ENCODE assay signal across 31 cellular contexts in the genomic region with DNA sequence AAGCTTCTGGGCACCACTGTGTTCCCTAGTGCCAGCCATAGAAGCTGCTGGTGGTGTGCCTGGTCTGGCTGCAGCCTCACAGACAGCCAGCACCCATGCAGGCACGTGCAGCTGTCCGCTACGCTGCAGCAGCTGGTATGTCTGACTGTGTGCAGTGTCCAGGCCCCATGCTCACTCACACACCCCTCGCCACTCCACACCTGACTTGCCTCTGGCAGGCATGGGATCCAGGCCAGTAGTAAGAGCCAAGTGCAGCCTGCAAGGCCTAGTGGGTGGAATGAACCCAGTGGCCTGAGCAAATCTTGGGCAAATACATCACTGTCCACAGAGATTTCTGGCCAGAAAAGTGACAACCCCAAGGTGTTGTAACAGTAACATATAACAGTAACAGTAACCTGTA.
"Had no signal": no experiment of that assay in that cellular context is flagged by ENCODE, and none has a peak within 500 bp of the region (broad histone marks: within the 10 kb centered on the region; RNA-seq: fewer than 3 reads in every experiment).

No MANE protein-coding gene starts in this region.

- H3K9me3 Mint-ChIP-seq: activated T-cell treated with anti-CD3 and anti-CD28 coated beads, Interleukin-2, amount 50 U/mL, for 4 hours; activated T-helper 17 cell treated with anti-CD3 and anti-CD28 coated beads, Interleukin-2, amount 50 U/mL, for 72 hours; T-helper 2 cell treated with Interferon-gamma antibody and Interleukin-4, amounts not matched to agents 5 μg/mL and 100 μg/mL, for 36 hours had no signal

- DNase-seq: activated B cell treated with CpG ODN at 0.5 μM for 24 hours; activated CD4-positive, alpha-beta T cell treated with anti-CD3 and anti-CD28 coated beads for 48 hours; activated CD4-positive, alpha-beta T cell treated with anti-CD3 and anti-CD28 coated beads, Interleukin-2, amount 50 U/mL, for 1 hour; activated CD4-positive, alpha-beta T cell treated with anti-CD3 and anti-CD28 coated beads, Interleukin-2, amount 50 U/mL, for 48 hours; activated CD8-positive, alpha-beta memory T cell treated with anti-CD3 and anti-CD28 coated beads for 24 hours; activated CD8-positive, alpha-beta T cell treated with anti-CD3 and anti-CD28 coated beads for 36 hours; activated effector memory CD4-positive, alpha-beta T cell treated with Interleukin-2 at 50 U/mL for 16 hours; activated gamma-delta T cell treated with Interleukin-2 at 50 U/mL for 16 hours; activated naive CD4-positive, alpha-beta T cell treated with anti-CD3 and anti-CD28 coated beads, Interleukin-2, amount 50 U/mL, for 16 hours; activated naive CD4-positive, alpha-beta T cell treated with Interleukin-2 at 50 U/mL for 16 hours; activated T-cell treated with anti-CD3 and anti-CD28 coated beads, Interleukin-2, amount 50 U/mL, for 4 hours; amniotic stem cell; anterior cingulate cortex; body of pancreas; caudate nucleus; colonic mucosa; effector CD8-positive, alpha-beta T cell; esophagus squamous epithelium; foreskin melanocyte; T-helper 1 cell; T-helper 17 cell; T1000; WERI-Rb-1 had no signal

- H3K36me3 Mint-ChIP-seq: activated naive CD8-positive, alpha-beta T cell had no signal

- H3K27ac Mint-ChIP-seq: activated B cell treated with CpG ODN at 0.5 μM for 24 hours; activated CD8-positive, alpha-beta T cell treated with anti-CD3 and anti-CD28 coated beads for 36 hours; activated naive CD8-positive, alpha-beta T cell; activated T-helper 17 cell treated with anti-CD3 and anti-CD28 coated beads, Interleukin-2, amount 50 U/mL, for 72 hours; T-helper 17 cell; T-helper 2 cell treated with Interferon-gamma antibody and Interleukin-4, amounts not matched to agents 5 μg/mL and 100 μg/mL, for 36 hours had no signal

- H3K36me3 ChIP-seq: colonic mucosa, WERI-Rb-1 had no signal

- ATAC-seq: activated CD4-positive, CD25-positive, alpha-beta regulatory T cell treated with anti-CD3 and anti-CD28 coated beads, Interleukin-2, amount 50 U/mL, for 24 hours; activated CD8-positive, alpha-beta T cell treated with anti-CD3 and anti-CD28 coated beads for 36 hours; activated T-cell treated with anti-CD3 and anti-CD28 coated beads, Interleukin-2, amount 50 U/mL, for 4 hours; activated T-helper 17 cell treated with anti-CD3 and anti-CD28 coated beads, Interleukin-2, amount 50 U/mL, for 72 hours; body of pancreas; gastroesophageal sphincter; T-helper 17 cell had no signal

- FAIRE-seq: endometrium, endothelial cell of umbilical vein had no signal

- H3K27me3 ChIP-seq: body of pancreas, colonic mucosa, esophagus squamous epithelium, gastroesophageal sphincter had no signal

- H3K9me3 ChIP-seq: body of pancreas, colonic mucosa, esophagus squamous epithelium, gastroesophageal sphincter had no signal

- H3K4me3 Mint-ChIP-seq: activated B cell treated with CpG ODN at 0.5 μM for 24 hours; activated CD8-positive, alpha-beta T cell treated with anti-CD3 and anti-CD28 coated beads for 36 hours; activated naive CD8-positive, alpha-beta T cell; activated T-cell treated with anti-CD3 and anti-CD28 coated beads, Interleukin-2, amount 50 U/mL, for 4 hours; activated T-helper 17 cell treated with anti-CD3 and anti-CD28 coated beads, Interleukin-2, amount 50 U/mL, for 72 hours; T-helper 17 cell; T-helper 2 cell treated with Interferon-gamma antibody and Interleukin-4, amounts not matched to agents 5 μg/mL and 100 μg/mL, for 36 hours had no signal

- H3K27ac ChIP-seq: body of pancreas, colonic mucosa, epithelial cell of prostate, esophagus squamous epithelium, gastroesophageal sphincter, WERI-Rb-1 had no signal

- H3K4me3 ChIP-seq: body of pancreas, colonic mucosa, esophagus squamous epithelium, gastroesophageal sphincter had no signal

- H3K4me1 Mint-ChIP-seq: activated B cell treated with CpG ODN at 0.5 μM for 24 hours; activated T-helper 17 cell treated with anti-CD3 and anti-CD28 coated beads, Interleukin-2, amount 50 U/mL, for 72 hours; T-helper 17 cell had no signal

- H3K27me3 Mint-ChIP-seq: activated B cell treated with CpG ODN at 0.5 μM for 24 hours; activated naive CD8-positive, alpha-beta T cell; T-helper 17 cell had no signal

- H3K4me1 ChIP-seq: body of pancreas, colonic mucosa, esophagus squamous epithelium, gastroesophageal sphincter had no signal
